24 cellular contexts compared by ENCODE assay signal in genomic region chr6:169920359-169921020, GRCh38.
DNase-seq lines count a peak whose midpoint lies in the region; ATAC-seq, FAIRE-seq and TF ChIP-seq lines count a peak whose summit lies in the region.
"Had no signal": no experiment of that assay in that cellular context is flagged by ENCODE, and none has a peak within 500 bp of the region (broad histone marks: within the 10 kb centered on the region; RNA-seq: fewer than 3 reads in every experiment).

No MANE protein-coding gene starts in this region.

- CTCF ChIA-PET in H1 (lab: Charles Lee; ENCODE audit: partially characterized antibody): interaction anchor here (0.8 to 1.2 kb wide), 3 partner anchors 10 to 610 kb away, joined by 3 read pairs; no protein-coding TSS in a partner anchor
- CTCF ChIA-PET in activated CD4-positive, alpha-beta memory T cell treated with anti-CD3 and anti-CD28 coated beads for 36 hours (lab: Charles Lee): no interaction called here

- H2AK5ac ChIP-seq in H1 (ENCODE audit: low read depth, low read length) (no peak overlapping the region), neuronal stem cell (ENCODE audit: low read depth, low read length) (peak overlapping the region; percentile 58)

- H2BK20ac ChIP-seq in H1 (ENCODE audit: low read length): no peak overlapping the region

- no peak overlapping the region for H3K56ac ChIP-seq in H1 (replicated peaks; ENCODE audit: insufficient read length, low read depth, low read length)

- H3K4me3 ChIP-seq in BLaER1: no peak overlapping the region
- no peak overlapping the region for H3K4me3 ChIP-seq in H1 (ENCODE audit: extremely low read depth in 1 of 4, insufficient read depth in 2 of 4, low read depth in 3 of 4, low read length in 4 of 4)
- no peak overlapping the region for H3K4me3 ChIP-seq in liver (ENCODE audit: low read depth in 1 of 3, low read length in 3 of 3)
- no peak overlapping the region for H3K4me3 ChIP-seq in neuronal stem cell (ENCODE audit: low read length in 2 of 2)
- H3K4me3 ChIP-seq: GM23248 had no signal

- intact Hi-C loops in activated CD4-positive, alpha-beta memory T cell treated with anti-CD3 and anti-CD28 coated beads for 36 hours (cut with micrococcal nuclease): no loop called here

- 84% methylated on average over 11 of the region's 11 CpGs; no CpG with 5 or more reads in 1 of the 2 experiments for WGBS in H1 (ENCODE audit: extremely low coverage in 1 of 2, insufficient coverage in 1 of 2, insufficient read length in 1 of 2, insufficient replicate concordance in 2 of 2, low coverage in 1 of 2, low lambda C conversion rate in 2 of 2, missing lambda C conversion rate in 1 of 2), 2 experiments
- WGBS in liver: 73% methylated on average over 11 of the region's 11 CpGs
- WGBS in neuronal stem cell (ENCODE audit: extremely low coverage in 2 of 2, insufficient read length in 2 of 2, insufficient replicate concordance in 1 of 2), 2 donors: no CpG with 5 or more reads among the region's 11 CpGs

- H3K23me2 ChIP-seq in H1 (ENCODE audit: low read depth, low read length): peaks cover 10% of the 10 kb centered on the region; the same call in 1 of the 2 replicates

- H3K4me3 Mint-ChIP-seq in activated CD4-positive, alpha-beta memory T cell treated with anti-CD3 and anti-CD28 coated beads for 36 hours: no peak overlapping the region
- H3K4me3 Mint-ChIP-seq: CD4-positive, CD25-positive, alpha-beta regulatory T cell; CD8-positive, alpha-beta T cell; H9 had no signal

- no peak overlapping the region for H2BK5ac ChIP-seq in H1 (ENCODE audit: low read depth, low read length)
- peak overlapping the region; percentile 11 for H2BK5ac ChIP-seq in neuronal stem cell (ENCODE audit: low read length)

- no peak overlapping the region for H3K9ac ChIP-seq in BLaER1
- H3K9ac ChIP-seq in H1 (replicated peaks in 1 of 4; ENCODE audit: extremely low read depth in 1 of 4, low read depth in 3 of 4, low read length in 3 of 4): no peak overlapping the region
- H3K9ac ChIP-seq in liver (ENCODE audit: low read depth in 1 of 2, low read length in 2 of 2): no peak overlapping the region
- H3K9ac ChIP-seq in neuronal stem cell (ENCODE audit: low read depth, low read length, poor library complexity): peak overlapping the region; percentile 15
- H3K9ac ChIP-seq: GM23248 had no signal

- H3K14ac ChIP-seq in H1 (ENCODE audit: insufficient read length) (no peak overlapping the region), neuronal stem cell (ENCODE audit: low read length) (no peak overlapping the region)

- H3K18ac ChIP-seq in H1 (ENCODE audit: extremely low read depth, low read length) (no peak overlapping the region), neuronal stem cell (ENCODE audit: low read length) (no peak overlapping the region)

- TF ChIP-seq EP300 in H1 (IDR thresholded peaks at IDR 0.05; ENCODE audit: borderline replicate concordance in 1 of 2, low read depth in 2 of 2, low read length in 2 of 2): no peak

- H3K4ac ChIP-seq in H1 (replicated peaks; ENCODE audit: insufficient read length, low read depth, low read length) (no peak overlapping the region), neuronal stem cell (ENCODE audit: low read length) (no peak overlapping the region)

- FAIRE-seq in H1 (lab: Jason Lieb, UNC): no peak
- FAIRE-seq: A204.1, G401.6, GM12892 had no signal

- no peak overlapping the region for H3K27ac ChIP-seq in BLaER1
- H3K27ac ChIP-seq in H1 (ENCODE audit: low read depth, low read length): no peak overlapping the region
- peak overlapping the region in 1 of 2 donors; percentile 43 for H3K27ac ChIP-seq in liver (ENCODE audit: low read depth in 1 of 2, low read length in 2 of 2)
- H3K27ac ChIP-seq in neuronal stem cell (replicated peaks; ENCODE audit: low read length): no peak overlapping the region
- H3K27ac ChIP-seq: 22Rv1, C4-2B, GM23248 had no signal

- H2AFZ ChIP-seq in H1 (ENCODE audit: low read length) (no peak overlapping the region), neuronal stem cell (ENCODE audit: low read length) (no peak overlapping the region)
- H2AFZ ChIP-seq: GM23248 had no signal

- DNase-seq in H1 (ENCODE audit: low read depth in 1 of 2, low spot score in 2 of 2) (no peak), neuronal stem cell (ENCODE audit: low spot score) (no peak), mucosa of gallbladder (ENCODE audit: low spot score) (no peak)
- no peak for DNase-seq in activated CD4-positive, alpha-beta memory T cell treated with anti-CD3 and anti-CD28 coated beads for 36 hours
- DNase-seq in activated T-cell treated with anti-CD3 and anti-CD28 coated beads, Interleukin-2, amount 50 U/mL, for 48 hours: no peak
- DNase-seq: ACHN; AML-193; BE2C; Caco-2; CD4-positive, CD25-positive, alpha-beta regulatory T cell; CD8-positive, alpha-beta T cell; DMS153; DND-41; GM23248; H9 had no signal

- no peak overlapping the region for H2BK12ac ChIP-seq in H1 (ENCODE audit: low read depth, low read length)
- peak overlapping the region; percentile 27 for H2BK12ac ChIP-seq in neuronal stem cell (ENCODE audit: low read length)

- no peaks in the 10 kb centered on the region for H3K79me2 ChIP-seq in H1 (ENCODE audit: control insufficient read depth in 1 of 2, insufficient read depth in 2 of 2, low read length in 2 of 2)

- no peaks in the 10 kb centered on the region for H3K9me3 Mint-ChIP-seq in activated CD4-positive, alpha-beta memory T cell treated with anti-CD3 and anti-CD28 coated beads for 36 hours
- H3K9me3 Mint-ChIP-seq: CD8-positive, alpha-beta T cell had no signal

- H3K79me1 ChIP-seq in H1 (ENCODE audit: low read depth, low read length) (0 out of 2 replicates have a peak, but pooled peaks cover 2% of the 10 kb centered on the region), neuronal stem cell (ENCODE audit: low read depth, low read length) (no peaks in the 10 kb centered on the region)

- no peak for TF ChIP-seq CTCF in H1 (IDR thresholded peaks at IDR 0.05; ENCODE audit: control extremely low read depth in 1 of 3, insufficient read depth in 1 of 3, low read depth in 1 of 3, low read length in 3 of 3)
- no peak for TF ChIP-seq CTCF in liver (IDR thresholded peaks at IDR 0.05; ENCODE audit: low read depth, low read length, missing input control)

- H4K5ac ChIP-seq in H1 (ENCODE audit: insufficient read length, low read depth, low read length): no peak overlapping the region

- H4K8ac ChIP-seq in H1 (ENCODE audit: extremely low read depth, insufficient read depth, low read length): no peak overlapping the region
- no peak overlapping the region for H4K8ac ChIP-seq in neuronal stem cell (ENCODE audit: low read depth, low read length)

- H3K27ac Mint-ChIP-seq in activated CD4-positive, alpha-beta memory T cell treated with anti-CD3 and anti-CD28 coated beads for 36 hours: no peak overlapping the region
- H3K27ac Mint-ChIP-seq: CD4-positive, CD25-positive, alpha-beta regulatory T cell; CD8-positive, alpha-beta T cell; H9 had no signal

- peaks cover 4% of the 10 kb centered on the region for H3K27me3 Mint-ChIP-seq in activated CD4-positive, alpha-beta memory T cell treated with anti-CD3 and anti-CD28 coated beads for 36 hours
- H3K27me3 Mint-ChIP-seq: CD4-positive, CD25-positive, alpha-beta regulatory T cell had no signal

- H4K91ac ChIP-seq in H1 (replicated peaks; ENCODE audit: insufficient read length, low read length): no peak overlapping the region
- no peak overlapping the region for H4K91ac ChIP-seq in neuronal stem cell (ENCODE audit: low read depth, low read length, poor library complexity)

- H3K4me1 Mint-ChIP-seq in activated CD4-positive, alpha-beta memory T cell treated with anti-CD3 and anti-CD28 coated beads for 36 hours (ENCODE audit: low read depth): no peaks in the 10 kb centered on the region
- H3K4me1 Mint-ChIP-seq: CD4-positive, CD25-positive, alpha-beta regulatory T cell had no signal

- H3K23ac ChIP-seq in H1 (ENCODE audit: insufficient read length): no peak overlapping the region
- no peak overlapping the region for H3K23ac ChIP-seq in neuronal stem cell (ENCODE audit: low read depth, low read length, poor library complexity)

- H3K27me3 ChIP-seq in BLaER1 (no peaks in the 10 kb centered on the region), H1 (replicated peaks in 1 of 4; ENCODE audit: control insufficient read depth in 3 of 4, extremely low read depth in 1 of 4, insufficient read depth in 3 of 4, low read length in 3 of 4) (no peaks in the 10 kb centered on the region), liver (ENCODE audit: control insufficient read depth in 4 of 4, insufficient read depth in 4 of 4, low read length in 3 of 4) (no peaks in the 10 kb centered on the region), neuronal stem cell (ENCODE audit: control insufficient read depth in 3 of 3, insufficient read depth in 3 of 3, low read depth in 1 of 3, low read length in 3 of 3) (no peaks in the 10 kb centered on the region)
- H3K27me3 ChIP-seq: BE2C had no signal

- POLR2A ChIA-PET in H1 (lab: Charles Lee; ENCODE audit: partially characterized antibody): no interaction called here
- POLR2A ChIA-PET in activated CD4-positive, alpha-beta memory T cell treated with anti-CD3 and anti-CD28 coated beads for 36 hours (lab: Charles Lee): no interaction called here

- no peaks in the 10 kb centered on the region for H3K36me3 ChIP-seq in BLaER1
- no peaks in the 10 kb centered on the region; a peak in 1 of 8 replicates for H3K36me3 ChIP-seq in H1 (ENCODE audit: control insufficient read depth in 2 of 4, insufficient read depth in 4 of 4, low read length in 3 of 4)
- H3K36me3 ChIP-seq in liver (ENCODE audit: control insufficient read depth in 4 of 4, insufficient read depth in 3 of 4, low read depth in 1 of 4, low read length in 3 of 4): no peaks in the 10 kb centered on the region
- H3K36me3 ChIP-seq in neuronal stem cell (replicated peaks in 1 of 2; ENCODE audit: control insufficient read depth in 2 of 2, insufficient read depth in 2 of 2, low read length in 2 of 2): no peaks in the 10 kb centered on the region
- H3K36me3 ChIP-seq: BE2C had no signal

- no peaks in the 10 kb centered on the region for H3K36me3 Mint-ChIP-seq in activated CD4-positive, alpha-beta memory T cell treated with anti-CD3 and anti-CD28 coated beads for 36 hours
- H3K36me3 Mint-ChIP-seq: CD4-positive, CD25-positive, alpha-beta regulatory T cell; CD8-positive, alpha-beta T cell had no signal

- no peak overlapping the region for H2BK120ac ChIP-seq in H1 (replicated peaks; ENCODE audit: low read depth, low read length)
- H2BK120ac ChIP-seq in neuronal stem cell (ENCODE audit: low read depth, low read length): no peak overlapping the region

- no peak for TF ChIP-seq RAD21 in H1 (IDR thresholded peaks at IDR 0.05 in 1 of 2, conservative IDR thresholded peaks at IDR 0.05 in 1 of 2; ENCODE audit: low read depth in 2 of 2, low read length in 2 of 2)
- peak in 1 of 2 donors; percentile 42 for TF ChIP-seq RAD21 in liver (IDR thresholded peaks at IDR 0.05)

- no peak for TF ChIP-seq POLR2A in H1 (IDR thresholded peaks at IDR 0.05; ENCODE audit: control extremely low read depth in 1 of 2, low read depth in 2 of 2, low read length in 2 of 2)

- no peaks in the 10 kb centered on the region for H3K9me3 ChIP-seq in BLaER1
- H3K9me3 ChIP-seq in H1 (ENCODE audit: insufficient read depth in 2 of 2, low read depth in 1 of 2, low read length in 1 of 2): peaks cover 0 to 14% of the 10 kb centered on the region in 2 experiments; a peak in 2 of 4 replicates
- no peaks in the 10 kb centered on the region for H3K9me3 ChIP-seq in liver (ENCODE audit: control insufficient read depth in 4 of 4, low read length in 3 of 4)
- peaks cover 0 to 6% of the 10 kb centered on the region in 2 donors for H3K9me3 ChIP-seq in neuronal stem cell (replicated peaks in 1 of 2; ENCODE audit: control insufficient read depth in 2 of 2, insufficient read depth in 1 of 2, low read depth in 1 of 2, low read length in 2 of 2)
- H3K9me3 ChIP-seq: BE2C had no signal

- no peak for ATAC-seq in GM21717 (IDR thresholded peaks at IDR 0.05; ENCODE audit: unreplicated experiment)
- ATAC-seq: CD8-positive, alpha-beta T cell; HCT116 had no signal

- no peaks in the 10 kb centered on the region for H4K20me1 ChIP-seq in BLaER1
- H4K20me1 ChIP-seq in H1 (replicated peaks in 1 of 2; ENCODE audit: control insufficient read depth in 1 of 2, insufficient read depth in 2 of 2, low read length in 2 of 2): peaks cover 0 to 2% of the 10 kb centered on the region in 2 experiments

- peak overlapping the region; percentile 25; the same call in 1 of the 2 replicates for H2BK15ac ChIP-seq in H1 (ENCODE audit: low read length)
- H2BK15ac ChIP-seq in neuronal stem cell (ENCODE audit: low read length): peak overlapping the region; percentile 52

- H3K4me2 ChIP-seq in BLaER1: peak overlapping the region; percentile 91
- no peak overlapping the region for H3K4me2 ChIP-seq in H1 (ENCODE audit: insufficient read depth in 1 of 2, low read depth in 2 of 2, low read length in 2 of 2)
- no peak overlapping the region for H3K4me2 ChIP-seq in neuronal stem cell (ENCODE audit: insufficient read depth, low read length, poor library complexity, severe bottlenecking)

- peaks cover 52% of the 10 kb centered on the region for H3K4me1 ChIP-seq in BLaER1
- H3K4me1 ChIP-seq in H1 (replicated peaks in 1 of 4; ENCODE audit: control insufficient read depth in 3 of 4, insufficient read depth in 4 of 4, low read length in 3 of 4): no peaks in the 10 kb centered on the region; a peak in 1 of 7 replicates
- H3K4me1 ChIP-seq in liver (ENCODE audit: control insufficient read depth in 4 of 4, insufficient read depth in 4 of 4, low read length in 3 of 4): peaks cover 11 to 63% (median 45%) of the 10 kb centered on the region in 4 donors
- H3K4me1 ChIP-seq in neuronal stem cell (ENCODE audit: control insufficient read depth in 2 of 2, insufficient read depth in 1 of 2, low read depth in 1 of 2, low read length in 2 of 2): peaks cover 2 to 16% of the 10 kb centered on the region in 2 donors
- H3K4me1 ChIP-seq: BE2C, Caco-2 had no signal
